Comparison of ENCODE assay signal across 24 cellular contexts in genomic region chr2:206802654-206803514, GRCh38. TPM values are rescaled to one million over a fixed set of nuclear protein-coding genes. Genes with fewer than 3 reads are reported as not detected.
"Had no signal": no experiment of that assay in that cellular context is flagged by ENCODE, and none has a peak within 500 bp of the region (broad histone marks: within the 10 kb centered on the region; RNA-seq: fewer than 3 reads in every experiment).

No MANE protein-coding gene starts in this region.

- DNase-seq: activated CD4-positive, alpha-beta T cell treated with anti-CD3 and anti-CD28 coated beads, Interleukin-2, amount 10 ng/mL, durations not matched to agents 7 days and 5 days; activated CD8-positive, alpha-beta memory T cell treated with anti-CD3 and anti-CD28 coated beads, Interleukin-2, amount 50 U/mL, for 4 hours; activated gamma-delta T cell; activated T-cell treated with anti-CD3 and anti-CD28 coated beads, Interleukin-2, amount 50 U/mL, for 48 hours; dermis blood vessel endothelial cell; effector memory CD8-positive, alpha-beta T cell; kidney; psoas muscle; right cardiac atrium; stimulated activated CD4-positive, alpha-beta T cell treated with anti-CD3 and anti-CD28 coated beads, Interleukin-2, amount 100 ng/mL, for 24 hours; stimulated activated naive CD8-positive, alpha-beta T cell treated with anti-CD3 and anti-CD28 coated beads, Interleukin-15, amount 100 ng/mL, for 72 hours; T-helper 1 cell; T1000; transverse colon had no signal

- H3K36me3 ChIP-seq: ascending aorta, breast epithelium, neural progenitor cell, suprapubic skin, transverse colon, vagina had no signal

- H3K9me3 Mint-ChIP-seq: activated CD4-positive, alpha-beta T cell treated with anti-CD3 and anti-CD28 coated beads, Interleukin-2, amount 10 ng/mL, durations not matched to agents 7 days and 5 days; activated naive CD4-positive, alpha-beta T cell treated with anti-CD3 and anti-CD28 coated beads, Interleukin-2, amount 50 U/mL, for 24 hours; effector memory CD8-positive, alpha-beta T cell; neural progenitor cell; stimulated activated naive CD8-positive, alpha-beta T cell treated with anti-CD3 and anti-CD28 coated beads, Interleukin-15, amount 100 ng/mL, for 72 hours had no signal

- H3K27me3 ChIP-seq: ascending aorta, breast epithelium, neural progenitor cell, suprapubic skin, transverse colon, vagina had no signal

- H3K27me3 Mint-ChIP-seq: activated CD4-positive, alpha-beta T cell treated with anti-CD3 and anti-CD28 coated beads, Interleukin-2, amount 10 ng/mL, durations not matched to agents 7 days and 5 days; activated naive CD4-positive, alpha-beta T cell treated with anti-CD3 and anti-CD28 coated beads, Interleukin-2, amount 50 U/mL, for 24 hours; effector memory CD8-positive, alpha-beta T cell; stimulated activated naive CD8-positive, alpha-beta T cell treated with anti-CD3 and anti-CD28 coated beads, Interleukin-15, amount 100 ng/mL, for 72 hours had no signal

- H3K36me3 Mint-ChIP-seq: neural progenitor cell had no signal

- H3K4me3 ChIP-seq: ascending aorta, breast epithelium, neural progenitor cell, psoas muscle, suprapubic skin, transverse colon, vagina had no signal

- ATAC-seq: activated CD4-positive, CD25-positive, alpha-beta regulatory T cell treated with anti-CD3 and anti-CD28 coated beads, Interleukin-2, amount 50 U/mL, for 24 hours; effector memory CD8-positive, alpha-beta T cell; left lobe of liver; psoas muscle; right cardiac atrium; stimulated activated naive CD8-positive, alpha-beta T cell treated with anti-CD3 and anti-CD28 coated beads, Interleukin-15, amount 100 ng/mL, for 72 hours had no signal

- H3K4me3 Mint-ChIP-seq: activated CD4-positive, alpha-beta T cell treated with anti-CD3 and anti-CD28 coated beads, Interleukin-2, amount 10 ng/mL, durations not matched to agents 7 days and 5 days; activated naive CD4-positive, alpha-beta T cell treated with anti-CD3 and anti-CD28 coated beads, Interleukin-2, amount 50 U/mL, for 24 hours; effector memory CD8-positive, alpha-beta T cell; neural progenitor cell; stimulated activated naive CD8-positive, alpha-beta T cell treated with anti-CD3 and anti-CD28 coated beads, Interleukin-15, amount 100 ng/mL, for 72 hours had no signal

- H3K9me3 ChIP-seq: ascending aorta, breast epithelium, psoas muscle, suprapubic skin, transverse colon, vagina had no signal

- H3K9ac ChIP-seq: neural progenitor cell had no signal

- H3K27ac Mint-ChIP-seq: activated CD4-positive, alpha-beta T cell treated with anti-CD3 and anti-CD28 coated beads, Interleukin-2, amount 10 ng/mL, durations not matched to agents 7 days and 5 days; activated naive CD4-positive, alpha-beta T cell treated with anti-CD3 and anti-CD28 coated beads, Interleukin-2, amount 50 U/mL, for 24 hours; neural progenitor cell had no signal

- H3K4me1 ChIP-seq: breast epithelium had no signal

- H3K27ac ChIP-seq: ascending aorta, breast epithelium, neural progenitor cell, psoas muscle, suprapubic skin, transverse colon, vagina had no signal

RNA-seq across cellular contexts. Expression of gene MDH1B, which starts 37.8 kb away (rescaled TPM):
- total RNA-seq: ascending aorta, dermis blood vessel endothelial cell, lung microvascular endothelial cell, skeletal muscle tissue had no signal
